8 cellular contexts compared by ENCODE assay signal in genomic region chr3:49930241-49930690, GRCh38. TPM values are rescaled to one million over a fixed set of nuclear protein-coding genes. Genes with fewer than 3 reads are reported as not detected.
A peak's percentile ranks its signal among the peaks of the same experiment; 100 is the strongest.
DNase-seq lines count a peak whose midpoint lies in the region; ATAC-seq, FAIRE-seq and TF ChIP-seq lines count a peak whose summit lies in the region.

No MANE protein-coding gene starts in this region.

- H3K27ac ChIP-seq in astrocyte (ENCODE audit: low read depth, low read length) (no peak overlapping the region), left lung (peak overlapping the region; percentile 81 to 87), temporal lobe (ENCODE audit: low read depth, low read length) (peak overlapping the region; percentile 75)

- FAIRE-seq in astrocyte (lab: Jason Lieb, UNC), result no peak

- no peaks in the 10 kb centered on the region for H3K9me3 Mint-ChIP-seq in T-helper 1 cell treated with Interleukin-12 subunit alpha and Interleukin-12 subunit beta and Interleukin-4 antibody, amounts not matched to agents 30 μg/mL and 1 μg/mL, for 36 hours
- H3K9me3 Mint-ChIP-seq in astrocyte (ENCODE audit: unreplicated experiment), result no peaks in the 10 kb centered on the region

- H3K4me3 ChIP-seq in astrocyte (ENCODE audit: insufficient read depth, low read depth, low read length) (peak overlapping the region; percentile 82), left lung (peak overlapping the region in 1 of 2 donors; percentile 64)

- ATAC-seq in left lung (no peak), GM21619 (IDR thresholded peaks at IDR 0.05; ENCODE audit: unreplicated experiment) (no peak)

- H3K9ac ChIP-seq in astrocyte (ENCODE audit: low read length), result peak overlapping the region; percentile 79

- DNase-seq in T-helper 1 cell (no peak), astrocyte (ENCODE audit: low read depth) (no peak), left lung (no peak), GM03348 (ENCODE audit: low spot score) (no peak), hepatic stellate cell (ENCODE audit: low spot score) (no peak)

- peaks cover 4% of the 10 kb centered on the region for H3K36me3 Mint-ChIP-seq in T-helper 1 cell treated with Interleukin-12 subunit alpha and Interleukin-12 subunit beta and Interleukin-4 antibody, amounts not matched to agents 30 μg/mL and 1 μg/mL, for 36 hours (ENCODE audit: low read depth)
- no peaks in the 10 kb centered on the region for H3K36me3 Mint-ChIP-seq in astrocyte (ENCODE audit: low read depth, unreplicated experiment)

- H3K79me2 ChIP-seq in astrocyte (ENCODE audit: insufficient read depth, low read length), result peaks cover 14% of the 10 kb centered on the region

- no peaks in the 10 kb centered on the region for H3K27me3 ChIP-seq in astrocyte (ENCODE audit: insufficient read depth, low read length)
- H3K27me3 ChIP-seq in left lung, result no peaks in the 10 kb centered on the region

- H3K4me3 Mint-ChIP-seq in T-helper 1 cell treated with Interleukin-12 subunit alpha and Interleukin-12 subunit beta and Interleukin-4 antibody, amounts not matched to agents 30 μg/mL and 1 μg/mL, for 36 hours, result peak overlapping the region; percentile 81
- H3K4me3 Mint-ChIP-seq in astrocyte (ENCODE audit: unreplicated experiment), result peak overlapping the region; percentile 92

- H4K20me1 ChIP-seq in astrocyte (ENCODE audit: insufficient read depth, low read length), result no peaks in the 10 kb centered on the region

- H3K9me3 ChIP-seq in astrocyte (ENCODE audit: insufficient read depth, low read depth, low read length) (no peaks in the 10 kb centered on the region), left lung (no peaks in the 10 kb centered on the region)

- no peaks in the 10 kb centered on the region for H3K36me3 ChIP-seq in astrocyte (ENCODE audit: insufficient read depth, low read length)
- no peaks in the 10 kb centered on the region for H3K36me3 ChIP-seq in left lung

- peaks cover 14% of the 10 kb centered on the region for H3K4me1 Mint-ChIP-seq in T-helper 1 cell treated with Interleukin-12 subunit alpha and Interleukin-12 subunit beta and Interleukin-4 antibody, amounts not matched to agents 30 μg/mL and 1 μg/mL, for 36 hours (ENCODE audit: low read depth)
- peaks cover 6% of the 10 kb centered on the region for H3K4me1 Mint-ChIP-seq in astrocyte (ENCODE audit: low read depth, unreplicated experiment)

- H3K4me1 ChIP-seq in astrocyte (ENCODE audit: insufficient read depth, low read length) (peaks cover 11% of the 10 kb centered on the region), left lung (peaks cover 8 to 14% of the 10 kb centered on the region in 2 donors)

- peak overlapping the region; percentile 99 for H2AFZ ChIP-seq in astrocyte (ENCODE audit: low read depth, low read length)

- peak overlapping the region; percentile 59 for H3K27ac Mint-ChIP-seq in T-helper 1 cell treated with Interleukin-12 subunit alpha and Interleukin-12 subunit beta and Interleukin-4 antibody, amounts not matched to agents 30 μg/mL and 1 μg/mL, for 36 hours
- H3K27ac Mint-ChIP-seq in astrocyte (ENCODE audit: unreplicated experiment), result peak overlapping the region; percentile 47

- TF ChIP-seq CTCF in astrocyte (IDR thresholded peaks at IDR 0.05; ENCODE audit: insufficient read depth, low read depth, low read length) (no peak), left lung (IDR thresholded peaks at IDR 0.05) (no peak)

- intact Hi-C loops in left lung (cut with DNase I), result no loop called here

- H3K4me2 ChIP-seq in astrocyte (ENCODE audit: low read length), result peak overlapping the region; percentile 95

- no peaks in the 10 kb centered on the region for H3K27me3 Mint-ChIP-seq in T-helper 1 cell treated with Interleukin-12 subunit alpha and Interleukin-12 subunit beta and Interleukin-4 antibody, amounts not matched to agents 30 μg/mL and 1 μg/mL, for 36 hours (ENCODE audit: low read depth)
- no peaks in the 10 kb centered on the region for H3K27me3 Mint-ChIP-seq in astrocyte (ENCODE audit: low read depth, unreplicated experiment)

RNA-seq across cellular contexts. Expression of gene MON1A, which starts 0.7 kb away (rescaled TPM):
- total RNA-seq in astrocyte (12.4 and 15.2 TPM in 2 replicates), left lung (10 to 100 TPM; 13.9 to 15.6 TPM), temporal lobe (9.1 TPM)

RNA-seq across cellular contexts. Expression of gene RBM6, which starts 9.7 kb away (rescaled TPM):
- total RNA-seq in astrocyte (49.0 and 53.9 TPM in 2 replicates), left lung (10 to 100 TPM; 59.6 to 86.3 TPM), temporal lobe (73.8 TPM)

RNA-seq across cellular contexts. Expression of gene MST1R, which starts 26.6 kb away (rescaled TPM):
- total RNA-seq in astrocyte, result 0.46 and 0.57 TPM in 2 replicates
- 10 to 100 TPM; 51.1 to 54.7 TPM for total RNA-seq in left lung
- 0.49 TPM for total RNA-seq in temporal lobe

Comparison
In these comparisons a context has a peak if more than half of its experiments do, and no peak if none do; other contexts are left out.
1. RNA of gene MST1R, which starts 26.6 kb away (total RNA-seq): 51.1 to 54.7 TPM in left lung; 0.46 to 0.57 TPM in astrocyte and 0.49 TPM in temporal lobe (single experiment); every median in the first group is over 10 times any median in the second.